1 cellular context compared by ENCODE assay signal in the genomic region with DNA sequence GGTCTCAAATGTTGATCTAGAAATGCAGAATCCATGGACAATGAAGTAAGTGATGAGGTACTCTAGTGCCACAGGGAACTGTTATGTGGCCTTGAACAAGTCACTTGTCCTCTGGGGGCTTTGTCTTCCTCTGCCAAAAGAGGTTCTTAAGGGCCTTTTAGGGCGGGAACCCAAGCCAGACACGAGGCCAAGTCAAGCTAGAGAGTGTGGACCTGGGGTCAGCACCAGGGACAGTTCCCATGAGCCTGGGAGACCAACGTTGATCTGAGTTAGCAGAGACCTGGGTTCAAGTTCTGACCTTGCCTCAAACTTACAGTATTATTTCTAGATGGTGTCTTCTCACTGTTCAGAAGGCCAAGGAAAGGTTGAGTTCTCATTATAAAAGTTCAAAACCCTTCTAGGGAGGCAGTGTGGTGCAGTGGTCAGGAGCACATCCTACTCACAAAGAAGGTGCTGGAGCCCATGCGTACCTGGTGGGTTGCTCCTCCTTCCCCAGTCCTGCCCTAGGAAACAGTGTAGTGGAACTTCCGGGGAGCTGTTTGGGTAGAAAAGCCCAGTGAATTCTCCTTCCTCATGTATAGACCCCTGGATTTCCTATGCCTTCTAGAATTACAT.
TF ChIP-seq lines count a peak whose summit lies in the region.

No MANE protein-coding gene starts in this region.

TF ChIP-seq in K562, 482 proteins besides CTCF, POLR2A, EP300 and RAD21 (continued from another document and continues in another):
- TF ChIP-seq HDAC2 (IDR thresholded peaks at IDR 0.05), result 0 out of 2 replicates have a peak, but pooled peaks have one; percentile 25
- no peak for TF ChIP-seq MCM3 (IDR thresholded peaks at IDR 0.05)
- TF ChIP-seq, protein P1, sequence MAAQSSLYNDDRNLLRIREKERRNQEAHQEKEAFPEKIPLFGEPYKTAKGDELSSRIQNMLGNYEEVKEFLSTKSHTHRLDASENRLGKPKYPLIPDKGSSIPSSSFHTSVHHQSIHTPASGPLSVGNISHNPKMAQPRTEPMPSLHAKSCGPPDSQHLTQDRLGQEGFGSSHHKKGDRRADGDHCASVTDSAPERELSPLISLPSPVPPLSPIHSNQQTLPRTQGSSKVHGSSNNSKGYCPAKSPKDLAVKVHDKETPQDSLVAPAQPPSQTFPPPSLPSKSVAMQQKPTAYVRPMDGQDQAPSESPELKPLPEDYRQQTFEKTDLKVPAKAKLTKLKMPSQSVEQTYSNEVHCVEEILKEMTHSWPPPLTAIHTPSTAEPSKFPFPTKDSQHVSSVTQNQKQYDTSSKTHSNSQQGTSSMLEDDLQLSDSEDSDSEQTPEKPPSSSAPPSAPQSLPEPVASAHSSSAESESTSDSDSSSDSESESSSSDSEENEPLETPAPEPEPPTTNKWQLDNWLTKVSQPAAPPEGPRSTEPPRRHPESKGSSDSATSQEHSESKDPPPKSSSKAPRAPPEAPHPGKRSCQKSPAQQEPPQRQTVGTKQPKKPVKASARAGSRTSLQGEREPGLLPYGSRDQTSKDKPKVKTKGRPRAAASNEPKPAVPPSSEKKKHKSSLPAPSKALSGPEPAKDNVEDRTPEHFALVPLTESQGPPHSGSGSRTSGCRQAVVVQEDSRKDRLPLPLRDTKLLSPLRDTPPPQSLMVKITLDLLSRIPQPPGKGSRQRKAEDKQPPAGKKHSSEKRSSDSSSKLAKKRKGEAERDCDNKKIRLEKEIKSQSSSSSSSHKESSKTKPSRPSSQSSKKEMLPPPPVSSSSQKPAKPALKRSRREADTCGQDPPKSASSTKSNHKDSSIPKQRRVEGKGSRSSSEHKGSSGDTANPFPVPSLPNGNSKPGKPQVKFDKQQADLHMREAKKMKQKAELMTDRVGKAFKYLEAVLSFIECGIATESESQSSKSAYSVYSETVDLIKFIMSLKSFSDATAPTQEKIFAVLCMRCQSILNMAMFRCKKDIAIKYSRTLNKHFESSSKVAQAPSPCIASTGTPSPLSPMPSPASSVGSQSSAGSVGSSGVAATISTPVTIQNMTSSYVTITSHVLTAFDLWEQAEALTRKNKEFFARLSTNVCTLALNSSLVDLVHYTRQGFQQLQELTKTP (IDR thresholded peaks at IDR 0.05; ENCODE audit: low read depth in 1 of 2, partially characterized antibody in 2 of 2), result peak in 1 of 2 experiments; percentile 72
- TF ChIP-seq ZEB2 (IDR thresholded peaks at IDR 0.05), result no peak
- TF ChIP-seq RBM15 (IDR thresholded peaks at IDR 0.05; ENCODE audit: insufficient read depth, low read length), result no peak
- no peak for TF ChIP-seq HDAC6 (IDR thresholded peaks at IDR 0.05; ENCODE audit: low read depth, low read length)
- no peak for TF ChIP-seq ATF7 (IDR thresholded peaks at IDR 0.05)
- no peak for TF ChIP-seq SP2 (IDR thresholded peaks at IDR 0.05; ENCODE audit: extremely low read depth, low read depth, low read length, poor library complexity, severe bottlenecking)
- TF ChIP-seq IRF2 (CRISPR knock-in tag; IDR thresholded peaks at IDR 0.05), result no peak
- TF ChIP-seq ILF3 (IDR thresholded peaks at IDR 0.05; ENCODE audit: borderline replicate concordance), result no peak
- no peak for TF ChIP-seq SAFB2 (IDR thresholded peaks at IDR 0.05; ENCODE audit: borderline replicate concordance, low read depth, low read length, severe bottlenecking)
- TF ChIP-seq, protein P2, sequence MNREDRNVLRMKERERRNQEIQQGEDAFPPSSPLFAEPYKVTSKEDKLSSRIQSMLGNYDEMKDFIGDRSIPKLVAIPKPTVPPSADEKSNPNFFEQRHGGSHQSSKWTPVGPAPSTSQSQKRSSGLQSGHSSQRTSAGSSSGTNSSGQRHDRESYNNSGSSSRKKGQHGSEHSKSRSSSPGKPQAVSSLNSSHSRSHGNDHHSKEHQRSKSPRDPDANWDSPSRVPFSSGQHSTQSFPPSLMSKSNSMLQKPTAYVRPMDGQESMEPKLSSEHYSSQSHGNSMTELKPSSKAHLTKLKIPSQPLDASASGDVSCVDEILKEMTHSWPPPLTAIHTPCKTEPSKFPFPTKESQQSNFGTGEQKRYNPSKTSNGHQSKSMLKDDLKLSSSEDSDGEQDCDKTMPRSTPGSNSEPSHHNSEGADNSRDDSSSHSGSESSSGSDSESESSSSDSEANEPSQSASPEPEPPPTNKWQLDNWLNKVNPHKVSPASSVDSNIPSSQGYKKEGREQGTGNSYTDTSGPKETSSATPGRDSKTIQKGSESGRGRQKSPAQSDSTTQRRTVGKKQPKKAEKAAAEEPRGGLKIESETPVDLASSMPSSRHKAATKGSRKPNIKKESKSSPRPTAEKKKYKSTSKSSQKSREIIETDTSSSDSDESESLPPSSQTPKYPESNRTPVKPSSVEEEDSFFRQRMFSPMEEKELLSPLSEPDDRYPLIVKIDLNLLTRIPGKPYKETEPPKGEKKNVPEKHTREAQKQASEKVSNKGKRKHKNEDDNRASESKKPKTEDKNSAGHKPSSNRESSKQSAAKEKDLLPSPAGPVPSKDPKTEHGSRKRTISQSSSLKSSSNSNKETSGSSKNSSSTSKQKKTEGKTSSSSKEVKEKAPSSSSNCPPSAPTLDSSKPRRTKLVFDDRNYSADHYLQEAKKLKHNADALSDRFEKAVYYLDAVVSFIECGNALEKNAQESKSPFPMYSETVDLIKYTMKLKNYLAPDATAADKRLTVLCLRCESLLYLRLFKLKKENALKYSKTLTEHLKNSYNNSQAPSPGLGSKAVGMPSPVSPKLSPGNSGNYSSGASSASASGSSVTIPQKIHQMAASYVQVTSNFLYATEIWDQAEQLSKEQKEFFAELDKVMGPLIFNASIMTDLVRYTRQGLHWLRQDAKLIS (CRISPR knock-in tag; IDR thresholded peaks at IDR 0.05), result no peak
- no peak for TF ChIP-seq LEF1 (IDR thresholded peaks at IDR 0.05)
- no peak for TF ChIP-seq NCOA1 (IDR thresholded peaks at IDR 0.05; ENCODE audit: low read depth)
- TF ChIP-seq, protein P3, sequence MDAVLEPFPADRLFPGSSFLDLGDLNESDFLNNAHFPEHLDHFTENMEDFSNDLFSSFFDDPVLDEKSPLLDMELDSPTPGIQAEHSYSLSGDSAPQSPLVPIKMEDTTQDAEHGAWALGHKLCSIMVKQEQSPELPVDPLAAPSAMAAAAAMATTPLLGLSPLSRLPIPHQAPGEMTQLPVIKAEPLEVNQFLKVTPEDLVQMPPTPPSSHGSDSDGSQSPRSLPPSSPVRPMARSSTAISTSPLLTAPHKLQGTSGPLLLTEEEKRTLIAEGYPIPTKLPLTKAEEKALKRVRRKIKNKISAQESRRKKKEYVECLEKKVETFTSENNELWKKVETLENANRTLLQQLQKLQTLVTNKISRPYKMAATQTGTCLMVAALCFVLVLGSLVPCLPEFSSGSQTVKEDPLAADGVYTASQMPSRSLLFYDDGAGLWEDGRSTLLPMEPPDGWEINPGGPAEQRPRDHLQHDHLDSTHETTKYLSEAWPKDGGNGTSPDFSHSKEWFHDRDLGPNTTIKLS (IDR thresholded peaks at IDR 0.05; ENCODE audit: borderline replicate concordance, low read depth), result no peak
- TF ChIP-seq MIER1 (IDR thresholded peaks at IDR 0.05; ENCODE audit: low read depth), result peak; percentile 93
- 0 out of 2 replicates have a peak, but pooled peaks have one; percentile 23 for TF ChIP-seq ZNF583 (CRISPR knock-in tag; IDR thresholded peaks at IDR 0.05)
- no peak for TF ChIP-seq SMARCA5 (IDR thresholded peaks at IDR 0.05)
- TF ChIP-seq JUNB (CRISPR knock-in tag; conservative IDR thresholded peaks at IDR 0.05), result no peak
- peak; percentile 95 for TF ChIP-seq REST (CRISPR knock-in tag; IDR thresholded peaks at IDR 0.05; ENCODE audit: low read depth)
- no peak for TF ChIP-seq ZNF175 (CRISPR knock-in tag; IDR thresholded peaks at IDR 0.05; ENCODE audit: low read depth)
- no peak for TF ChIP-seq POLR3A (IDR thresholded peaks at IDR 0.05; ENCODE audit: borderline replicate concordance, extremely low read depth, insufficient read depth, insufficient read length)
- TF ChIP-seq TFAM (CRISPR knock-in tag; conservative IDR thresholded peaks at IDR 0.05), result no peak
- no peak for TF ChIP-seq CHCHD3 (CRISPR knock-in tag; IDR thresholded peaks at IDR 0.05)
- no peak for TF ChIP-seq ZNF174 (CRISPR knock-in tag; IDR thresholded peaks at IDR 0.05)
- no peak for TF ChIP-seq TSC22D4 (tag; IDR thresholded peaks at IDR 0.05)
- TF ChIP-seq EHMT2 (IDR thresholded peaks at IDR 0.05), result peak; percentile 97
- TF ChIP-seq TRIM28 (IDR thresholded peaks at IDR 0.05), result no peak
- no peak for TF ChIP-seq EWSR1 (IDR thresholded peaks at IDR 0.05; ENCODE audit: borderline replicate concordance, low read depth, partially characterized antibody)
- TF ChIP-seq SMAD1 (IDR thresholded peaks at IDR 0.05; ENCODE audit: low read depth, low read length, partially characterized antibody), result no peak
- 0 out of 2 replicates have a peak, but pooled peaks have one; percentile 44 for TF ChIP-seq CHAMP1 (IDR thresholded peaks at IDR 0.05)
- TF ChIP-seq TEAD1 (CRISPR knock-in tag; IDR thresholded peaks at IDR 0.05), result 0 out of 4 replicates have a peak, but pooled peaks of 1 of the 2 experiments have one; percentile 3
- TF ChIP-seq, protein P4, sequence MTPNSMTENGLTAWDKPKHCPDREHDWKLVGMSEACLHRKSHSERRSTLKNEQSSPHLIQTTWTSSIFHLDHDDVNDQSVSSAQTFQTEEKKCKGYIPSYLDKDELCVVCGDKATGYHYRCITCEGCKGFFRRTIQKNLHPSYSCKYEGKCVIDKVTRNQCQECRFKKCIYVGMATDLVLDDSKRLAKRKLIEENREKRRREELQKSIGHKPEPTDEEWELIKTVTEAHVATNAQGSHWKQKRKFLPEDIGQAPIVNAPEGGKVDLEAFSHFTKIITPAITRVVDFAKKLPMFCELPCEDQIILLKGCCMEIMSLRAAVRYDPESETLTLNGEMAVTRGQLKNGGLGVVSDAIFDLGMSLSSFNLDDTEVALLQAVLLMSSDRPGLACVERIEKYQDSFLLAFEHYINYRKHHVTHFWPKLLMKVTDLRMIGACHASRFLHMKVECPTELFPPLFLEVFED (CRISPR knock-in tag; conservative IDR thresholded peaks at IDR 0.05), result no peak
- peak; percentile 71 for TF ChIP-seq ZNF644 (tag; IDR thresholded peaks at IDR 0.05; ENCODE audit: low read depth)
- no peak for TF ChIP-seq MYC (IDR thresholded peaks at IDR 0.05; ENCODE audit: low read depth, low read length)
- TF ChIP-seq MYC (CRISPR knock-in tag; IDR thresholded peaks at IDR 0.05; ENCODE audit: borderline replicate concordance, low read depth), result no peak
- TF ChIP-seq E2F1 (CRISPR knock-in tag; IDR thresholded peaks at IDR 0.05), result no peak
- TF ChIP-seq E2F6 (IDR thresholded peaks at IDR 0.05; ENCODE audit: borderline replicate concordance in 1 of 2, extremely low read depth in 1 of 2, insufficient read depth in 1 of 2, insufficient read length in 1 of 2, low read depth in 1 of 2, low read length in 1 of 2, poor library complexity in 1 of 2, severe bottlenecking in 1 of 2), result peak in 1 of 2 experiments; percentile 57
- TF ChIP-seq POLR2AphosphoS5 (IDR thresholded peaks at IDR 0.05; ENCODE audit: control insufficient read depth, insufficient read depth, low read depth, low read length), result no peak
- no peak for TF ChIP-seq SPI1 (IDR thresholded peaks at IDR 0.05; ENCODE audit: borderline replicate concordance, low read depth, low read length)
- TF ChIP-seq SRSF1 (IDR thresholded peaks at IDR 0.05; ENCODE audit: low read depth, low read length), result no peak
- TF ChIP-seq ZNF384 (IDR thresholded peaks at IDR 0.05; ENCODE audit: low read depth, low read length), result no peak
- TF ChIP-seq BRD4 (IDR thresholded peaks at IDR 0.05), result no peak
- no peak for TF ChIP-seq NFIC (IDR thresholded peaks at IDR 0.05)
